In the genomic region with DNA sequence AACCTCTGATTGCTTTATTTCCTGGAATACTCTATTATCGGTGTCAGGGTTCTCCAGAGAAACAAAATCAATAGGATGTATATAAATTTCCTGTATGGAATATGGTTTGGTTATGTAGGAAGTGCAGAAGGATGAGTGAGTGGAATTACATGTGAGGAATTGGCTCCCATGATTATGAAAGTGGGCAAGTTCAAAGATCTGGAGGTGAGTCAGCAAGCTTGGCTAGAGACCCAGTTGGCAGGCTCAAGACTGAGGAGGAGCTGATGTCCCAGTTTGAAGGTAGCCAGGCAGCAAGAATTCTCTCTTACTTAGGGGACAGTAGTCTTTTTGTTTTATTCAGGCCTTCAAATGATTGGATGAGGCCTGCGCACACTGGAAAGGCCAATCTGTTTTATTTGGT, we compare ENCODE assay signal across 1 cellular context.
TF ChIP-seq lines count a peak whose summit lies in the region.

No MANE protein-coding gene starts in this region.

TF ChIP-seq in SK-N-SH, 30 proteins besides CTCF, POLR2A, EP300 and RAD21 (continued from another document):
- TF ChIP-seq, protein P1, sequence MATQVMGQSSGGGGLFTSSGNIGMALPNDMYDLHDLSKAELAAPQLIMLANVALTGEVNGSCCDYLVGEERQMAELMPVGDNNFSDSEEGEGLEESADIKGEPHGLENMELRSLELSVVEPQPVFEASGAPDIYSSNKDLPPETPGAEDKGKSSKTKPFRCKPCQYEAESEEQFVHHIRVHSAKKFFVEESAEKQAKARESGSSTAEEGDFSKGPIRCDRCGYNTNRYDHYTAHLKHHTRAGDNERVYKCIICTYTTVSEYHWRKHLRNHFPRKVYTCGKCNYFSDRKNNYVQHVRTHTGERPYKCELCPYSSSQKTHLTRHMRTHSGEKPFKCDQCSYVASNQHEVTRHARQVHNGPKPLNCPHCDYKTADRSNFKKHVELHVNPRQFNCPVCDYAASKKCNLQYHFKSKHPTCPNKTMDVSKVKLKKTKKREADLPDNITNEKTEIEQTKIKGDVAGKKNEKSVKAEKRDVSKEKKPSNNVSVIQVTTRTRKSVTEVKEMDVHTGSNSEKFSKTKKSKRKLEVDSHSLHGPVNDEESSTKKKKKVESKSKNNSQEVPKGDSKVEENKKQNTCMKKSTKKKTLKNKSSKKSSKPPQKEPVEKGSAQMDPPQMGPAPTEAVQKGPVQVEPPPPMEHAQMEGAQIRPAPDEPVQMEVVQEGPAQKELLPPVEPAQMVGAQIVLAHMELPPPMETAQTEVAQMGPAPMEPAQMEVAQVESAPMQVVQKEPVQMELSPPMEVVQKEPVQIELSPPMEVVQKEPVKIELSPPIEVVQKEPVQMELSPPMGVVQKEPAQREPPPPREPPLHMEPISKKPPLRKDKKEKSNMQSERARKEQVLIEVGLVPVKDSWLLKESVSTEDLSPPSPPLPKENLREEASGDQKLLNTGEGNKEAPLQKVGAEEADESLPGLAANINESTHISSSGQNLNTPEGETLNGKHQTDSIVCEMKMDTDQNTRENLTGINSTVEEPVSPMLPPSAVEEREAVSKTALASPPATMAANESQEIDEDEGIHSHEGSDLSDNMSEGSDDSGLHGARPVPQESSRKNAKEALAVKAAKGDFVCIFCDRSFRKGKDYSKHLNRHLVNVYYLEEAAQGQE (IDR thresholded peaks at IDR 0.05; ENCODE audit: low read depth, low read length): no peak
- peak; percentile 81 for TF ChIP-seq TCF12 (IDR thresholded peaks at IDR 0.05)
- peak; percentile 91 for TF ChIP-seq FOSL2 (IDR thresholded peaks at IDR 0.05; ENCODE audit: borderline replicate concordance, low read depth)
- TF ChIP-seq FOXJ3 (CRISPR knock-in tag; IDR thresholded peaks at IDR 0.05): no peak
- TF ChIP-seq JUND (IDR thresholded peaks at IDR 0.05): peak; percentile 90
- TF ChIP-seq, protein P2, sequence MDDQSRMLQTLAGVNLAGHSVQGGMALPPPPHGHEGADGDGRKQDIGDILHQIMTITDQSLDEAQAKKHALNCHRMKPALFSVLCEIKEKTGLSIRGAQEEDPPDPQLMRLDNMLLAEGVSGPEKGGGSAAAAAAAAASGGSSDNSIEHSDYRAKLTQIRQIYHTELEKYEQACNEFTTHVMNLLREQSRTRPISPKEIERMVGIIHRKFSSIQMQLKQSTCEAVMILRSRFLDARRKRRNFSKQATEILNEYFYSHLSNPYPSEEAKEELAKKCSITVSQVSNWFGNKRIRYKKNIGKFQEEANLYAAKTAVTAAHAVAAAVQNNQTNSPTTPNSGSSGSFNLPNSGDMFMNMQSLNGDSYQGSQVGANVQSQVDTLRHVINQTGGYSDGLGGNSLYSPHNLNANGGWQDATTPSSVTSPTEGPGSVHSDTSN (IDR thresholded peaks at IDR 0.05): peak; percentile 61
- no peak for TF ChIP-seq RCOR1 (IDR thresholded peaks at IDR 0.05; ENCODE audit: low read length)
- no peak for TF ChIP-seq CHD2 (IDR thresholded peaks at IDR 0.05; ENCODE audit: low read length, partially characterized antibody)
- TF ChIP-seq NRF1 (IDR thresholded peaks at IDR 0.05; ENCODE audit: low read depth, low read length): no peak
